ENCODE assay signal across 21 cellular contexts in the genomic region with DNA sequence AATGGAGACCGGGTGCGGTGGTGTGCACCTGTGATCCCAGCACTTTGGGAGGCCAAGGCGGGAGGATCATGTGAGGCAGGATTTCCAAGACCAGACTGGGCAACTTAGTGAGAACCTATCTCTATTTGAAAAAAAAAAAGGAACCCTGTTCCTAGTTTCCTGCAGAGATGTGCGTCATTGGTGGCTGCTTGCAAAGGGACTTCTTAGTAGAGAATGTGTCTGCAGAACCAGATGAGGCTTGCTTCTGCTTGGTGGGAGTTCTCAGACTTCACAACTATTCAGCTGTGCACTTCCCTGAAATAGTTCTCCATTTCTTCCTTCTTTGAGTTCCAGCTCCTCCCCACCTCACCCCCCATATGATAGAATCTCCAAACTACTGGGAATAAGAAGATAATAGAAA. TPM values are rescaled to one million over a fixed set of nuclear protein-coding genes. Genes with fewer than 3 reads are reported as not detected.
DNase-seq lines count a peak whose midpoint lies in the region; ATAC-seq and TF ChIP-seq lines count a peak whose summit lies in the region.
"Had no signal": no experiment of that assay in that cellular context is flagged by ENCODE, and none has a peak within 500 bp of the region (broad histone marks: within the 10 kb centered on the region; RNA-seq: fewer than 3 reads in every experiment).

No MANE protein-coding gene starts in this region.

- no peak for ATAC-seq in activated CD8-positive, alpha-beta T cell treated with anti-CD3 and anti-CD28 coated beads, Interleukin-2, amount 10 ng/mL, durations not matched to agents 7 days and 5 days
- ATAC-seq in activated CD8-positive, alpha-beta T cell treated with anti-CD3 and anti-CD28 coated beads for 36 hours = no peak
- ATAC-seq in left lung = peak; percentile 55
- ATAC-seq in sciatic nerve = peak; percentile 61

- no peak for TF ChIP-seq CTCF in activated CD8-positive, alpha-beta T cell treated with anti-CD3 and anti-CD28 coated beads for 36 hours (IDR thresholded peaks at IDR 0.05)
- TF ChIP-seq CTCF in left lung (IDR thresholded peaks at IDR 0.05) (no peak), neural progenitor cell (IDR thresholded peaks at IDR 0.05) (no peak)

- no peak for DNase-seq in activated CD8-positive, alpha-beta T cell treated with anti-CD3 and anti-CD28 coated beads, Interleukin-2, amount 10 ng/mL, durations not matched to agents 7 days and 5 days
- no peak for DNase-seq in activated CD8-positive, alpha-beta T cell treated with anti-CD3 and anti-CD28 coated beads for 36 hours
- DNase-seq in activated T-helper 1 cell treated with anti-CD3 and anti-CD28 coated beads, Interleukin-12 subunit alpha, Interleukin-12 subunit beta, Interleukin-2, Interleukin-4 antibody, amounts not matched to agents 30 ng/mL and 10 ng/mL and 1 ng/mL, durations not matched to agents 14 hours and 24 hours and 36 hours (ENCODE audit: low spot score) = no peak
- DNase-seq in left lung = peak in 1 of 2 donors; percentile 50
- no peak for DNase-seq in sciatic nerve (ENCODE audit: low spot score)
- no peak for DNase-seq in neural progenitor cell (ENCODE audit: low spot score)
- DNase-seq in NOMO-1 treated with dmso at 0.1 percent for 144 hours (lab: John Stamatoyannopoulos, UW; ENCODE audit: unreplicated experiment) = no peak
- DNase-seq in CD4-positive, alpha-beta memory T cell = no peak
- DNase-seq: Calu3; CD8-positive, alpha-beta memory T cell; DMS153; H7; NCI-H1417; NCI-H1694 treated with DMSO at 0.1 percent for 48 hours; NCI-H2081 treated with DMSO at 0.1 percent for 48 hours; NCI-H446 treated with DMSO at 0.1 percent for 48 hours; NCI-H526 treated with DMSO at 0.1 percent for 48 hours; SHP77 had no signal

- H3K79me2 ChIP-seq in neural progenitor cell (ENCODE audit: low read depth) = no peaks in the 10 kb centered on the region

- H3K27me3 ChIP-seq in left lung (no peaks in the 10 kb centered on the region), neural progenitor cell (no peaks in the 10 kb centered on the region)
- H3K27me3 ChIP-seq in CD4-positive, alpha-beta memory T cell (ENCODE audit: insufficient read depth, low read length) = no peaks in the 10 kb centered on the region
- H3K27me3 ChIP-seq: BLaER1 treated with 17β-estradiol and CSF1 and Interleukin-3, amounts not matched to agents 10 nM and 100 nM had no signal

- no peak overlapping the region for H3K4me3 ChIP-seq in left lung
- H3K4me3 ChIP-seq in neural progenitor cell = no peak overlapping the region
- H3K4me3 ChIP-seq in CD4-positive, alpha-beta memory T cell (ENCODE audit: low read length in 2 of 2) = no peak overlapping the region
- H3K4me3 ChIP-seq: BLaER1 treated with 17β-estradiol and CSF1 and Interleukin-3, amounts not matched to agents 10 nM and 100 nM had no signal

- no peak overlapping the region for H3K4me3 Mint-ChIP-seq in activated CD8-positive, alpha-beta T cell treated with anti-CD3 and anti-CD28 coated beads, Interleukin-2, amount 10 ng/mL, durations not matched to agents 7 days and 5 days
- no peak overlapping the region for H3K4me3 Mint-ChIP-seq in activated CD8-positive, alpha-beta T cell treated with anti-CD3 and anti-CD28 coated beads for 36 hours
- H3K4me3 Mint-ChIP-seq in activated T-helper 1 cell treated with anti-CD3 and anti-CD28 coated beads, Interleukin-12 subunit alpha, Interleukin-12 subunit beta, Interleukin-2, Interleukin-4 antibody, amounts not matched to agents 30 ng/mL and 10 ng/mL and 1 ng/mL, durations not matched to agents 14 hours and 24 hours and 36 hours = no peak overlapping the region
- H3K4me3 Mint-ChIP-seq in neural progenitor cell = no peak overlapping the region
- H3K4me3 Mint-ChIP-seq in CD4-positive, alpha-beta memory T cell = no peak overlapping the region
- H3K4me3 Mint-ChIP-seq: CD8-positive, alpha-beta memory T cell; IgD-negative memory B cell had no signal

- H3F3A ChIP-seq in neural progenitor cell (ENCODE audit: low read depth) = no peaks in the 10 kb centered on the region

- H3K27ac Mint-ChIP-seq in activated CD8-positive, alpha-beta T cell treated with anti-CD3 and anti-CD28 coated beads, Interleukin-2, amount 10 ng/mL, durations not matched to agents 7 days and 5 days = peak overlapping the region; percentile 43
- no peak overlapping the region for H3K27ac Mint-ChIP-seq in activated CD8-positive, alpha-beta T cell treated with anti-CD3 and anti-CD28 coated beads for 36 hours
- peak overlapping the region; percentile 11 for H3K27ac Mint-ChIP-seq in activated T-helper 1 cell treated with anti-CD3 and anti-CD28 coated beads, Interleukin-12 subunit alpha, Interleukin-12 subunit beta, Interleukin-2, Interleukin-4 antibody, amounts not matched to agents 30 ng/mL and 10 ng/mL and 1 ng/mL, durations not matched to agents 14 hours and 24 hours and 36 hours
- H3K27ac Mint-ChIP-seq in neural progenitor cell = no peak overlapping the region
- H3K27ac Mint-ChIP-seq in CD4-positive, alpha-beta memory T cell = peak overlapping the region in 1 of 7 donors; percentile 4
- H3K27ac Mint-ChIP-seq: CD8-positive, alpha-beta memory T cell; IgD-negative memory B cell had no signal

- H3K36me3 ChIP-seq in left lung (peaks cover 4 to 80% of the 10 kb centered on the region in 2 donors), neural progenitor cell (no peaks in the 10 kb centered on the region)
- H3K36me3 ChIP-seq in CD4-positive, alpha-beta memory T cell (ENCODE audit: insufficient read depth, low read length) = peaks cover 46% of the 10 kb centered on the region

- intact Hi-C loops in activated CD8-positive, alpha-beta T cell treated with anti-CD3 and anti-CD28 coated beads for 36 hours (cut with micrococcal nuclease) = no loop called here
- intact Hi-C loops in activated T-helper 1 cell treated with anti-CD3 and anti-CD28 coated beads, Interleukin-12 subunit alpha, Interleukin-12 subunit beta, Interleukin-2, Interleukin-4 antibody, amounts not matched to agents 30 ng/mL and 10 ng/mL and 1 ng/mL, durations not matched to agents 14 hours and 24 hours and 36 hours (cut with micrococcal nuclease) = no loop called here
- intact Hi-C loops in left lung (cut with DNase I) = no loop called here
- intact Hi-C loops in sciatic nerve (cut with DNase I) = loop anchor here (5.0 kb wide), 1 partner anchor 208 kb away; no protein-coding TSS in a partner anchor
- intact Hi-C loops in CD4-positive, alpha-beta memory T cell (cut with micrococcal nuclease) = no loop called here

- CTCF ChIA-PET in activated CD8-positive, alpha-beta T cell treated with anti-CD3 and anti-CD28 coated beads, Interleukin-2, amount 10 ng/mL, durations not matched to agents 7 days and 5 days (lab: Charles Lee) = no interaction called here
- CTCF ChIA-PET in activated CD8-positive, alpha-beta T cell treated with anti-CD3 and anti-CD28 coated beads for 36 hours (lab: Charles Lee) = no interaction called here
- CTCF ChIA-PET in CD4-positive, alpha-beta memory T cell (lab: Charles Lee; ENCODE audit: partially characterized antibody) = no interaction called here

- H3K4me1 Mint-ChIP-seq in activated CD8-positive, alpha-beta T cell treated with anti-CD3 and anti-CD28 coated beads, Interleukin-2, amount 10 ng/mL, durations not matched to agents 7 days and 5 days (ENCODE audit: low read depth) = no peaks in the 10 kb centered on the region
- H3K4me1 Mint-ChIP-seq in activated CD8-positive, alpha-beta T cell treated with anti-CD3 and anti-CD28 coated beads for 36 hours (ENCODE audit: low read depth) = no peaks in the 10 kb centered on the region
- H3K4me1 Mint-ChIP-seq in activated T-helper 1 cell treated with anti-CD3 and anti-CD28 coated beads, Interleukin-12 subunit alpha, Interleukin-12 subunit beta, Interleukin-2, Interleukin-4 antibody, amounts not matched to agents 30 ng/mL and 10 ng/mL and 1 ng/mL, durations not matched to agents 14 hours and 24 hours and 36 hours (ENCODE audit: low read depth) = peaks cover 8% of the 10 kb centered on the region
- H3K4me1 Mint-ChIP-seq in neural progenitor cell = no peaks in the 10 kb centered on the region
- H3K4me1 Mint-ChIP-seq in CD4-positive, alpha-beta memory T cell = peaks cover 9 to 15% (median 12%) of the 10 kb centered on the region in 4 donors

- H3K4me2 ChIP-seq in neural progenitor cell = no peak overlapping the region
- H3K4me2 ChIP-seq: BLaER1 treated with 17β-estradiol and CSF1 and Interleukin-3, amounts not matched to agents 10 nM and 100 nM had no signal

- no peak overlapping the region for H3K9ac ChIP-seq in neural progenitor cell
- H3K9ac ChIP-seq: BLaER1 treated with 17β-estradiol and CSF1 and Interleukin-3, amounts not matched to agents 10 nM and 100 nM had no signal

- peaks cover 64% of the 10 kb centered on the region for H3K36me3 Mint-ChIP-seq in activated CD8-positive, alpha-beta T cell treated with anti-CD3 and anti-CD28 coated beads, Interleukin-2, amount 10 ng/mL, durations not matched to agents 7 days and 5 days (ENCODE audit: low read depth)
- peaks cover 48% of the 10 kb centered on the region for H3K36me3 Mint-ChIP-seq in activated CD8-positive, alpha-beta T cell treated with anti-CD3 and anti-CD28 coated beads for 36 hours (ENCODE audit: low read depth)
- H3K36me3 Mint-ChIP-seq in activated T-helper 1 cell treated with anti-CD3 and anti-CD28 coated beads, Interleukin-12 subunit alpha, Interleukin-12 subunit beta, Interleukin-2, Interleukin-4 antibody, amounts not matched to agents 30 ng/mL and 10 ng/mL and 1 ng/mL, durations not matched to agents 14 hours and 24 hours and 36 hours (ENCODE audit: low read depth) = peaks cover 57% of the 10 kb centered on the region
- peaks cover 16% of the 10 kb centered on the region for H3K36me3 Mint-ChIP-seq in neural progenitor cell
- H3K36me3 Mint-ChIP-seq in CD4-positive, alpha-beta memory T cell = peaks cover 41 to 79% of the 10 kb centered on the region in 2 donors

- H3K4me1 ChIP-seq in left lung = no peaks in the 10 kb centered on the region
- H3K4me1 ChIP-seq in neural progenitor cell = no peaks in the 10 kb centered on the region
- no peaks in the 10 kb centered on the region for H3K4me1 ChIP-seq in CD4-positive, alpha-beta memory T cell (ENCODE audit: insufficient read depth, low read length)
- H3K4me1 ChIP-seq: BLaER1 treated with 17β-estradiol and CSF1 and Interleukin-3, amounts not matched to agents 10 nM and 100 nM had no signal

- H3K27ac ChIP-seq in left lung = no peak overlapping the region
- H3K27ac ChIP-seq in neural progenitor cell = no peak overlapping the region
- H3K27ac ChIP-seq in CD4-positive, alpha-beta memory T cell (ENCODE audit: low read depth, low read length) = no peak overlapping the region
- H3K27ac ChIP-seq: 22Rv1; BLaER1 treated with 17β-estradiol and CSF1 and Interleukin-3, amounts not matched to agents 10 nM and 100 nM had no signal

- no peaks in the 10 kb centered on the region for H4K20me1 ChIP-seq in neural progenitor cell (ENCODE audit: low read depth)

- H3K9me3 Mint-ChIP-seq in activated CD8-positive, alpha-beta T cell treated with anti-CD3 and anti-CD28 coated beads, Interleukin-2, amount 10 ng/mL, durations not matched to agents 7 days and 5 days (ENCODE audit: insufficient read depth) = no peaks in the 10 kb centered on the region
- no peaks in the 10 kb centered on the region for H3K9me3 Mint-ChIP-seq in activated CD8-positive, alpha-beta T cell treated with anti-CD3 and anti-CD28 coated beads for 36 hours
- no peaks in the 10 kb centered on the region for H3K9me3 Mint-ChIP-seq in activated T-helper 1 cell treated with anti-CD3 and anti-CD28 coated beads, Interleukin-12 subunit alpha, Interleukin-12 subunit beta, Interleukin-2, Interleukin-4 antibody, amounts not matched to agents 30 ng/mL and 10 ng/mL and 1 ng/mL, durations not matched to agents 14 hours and 24 hours and 36 hours
- H3K9me3 Mint-ChIP-seq in neural progenitor cell = no peaks in the 10 kb centered on the region
- no peaks in the 10 kb centered on the region for H3K9me3 Mint-ChIP-seq in CD4-positive, alpha-beta memory T cell
- H3K9me3 Mint-ChIP-seq: CD8-positive, alpha-beta memory T cell; IgD-negative memory B cell had no signal

- POLR2A ChIA-PET in activated CD8-positive, alpha-beta T cell treated with anti-CD3 and anti-CD28 coated beads, Interleukin-2, amount 10 ng/mL, durations not matched to agents 7 days and 5 days (lab: Charles Lee) = no interaction called here
- POLR2A ChIA-PET in activated CD8-positive, alpha-beta T cell treated with anti-CD3 and anti-CD28 coated beads for 36 hours (lab: Charles Lee) = interaction anchor here (0.7 kb wide), 1 partner anchor 335 kb away, joined by 3 read pairs; no protein-coding TSS in a partner anchor
- POLR2A ChIA-PET in CD4-positive, alpha-beta memory T cell (lab: Charles Lee; ENCODE audit: partially characterized antibody) = no interaction called here

- H2AFZ ChIP-seq in neural progenitor cell (replicated peaks) = no peak overlapping the region

- H3K27me3 Mint-ChIP-seq in activated CD8-positive, alpha-beta T cell treated with anti-CD3 and anti-CD28 coated beads, Interleukin-2, amount 10 ng/mL, durations not matched to agents 7 days and 5 days (ENCODE audit: low read depth) = no peaks in the 10 kb centered on the region
- H3K27me3 Mint-ChIP-seq in activated CD8-positive, alpha-beta T cell treated with anti-CD3 and anti-CD28 coated beads for 36 hours = no peaks in the 10 kb centered on the region
- no peaks in the 10 kb centered on the region for H3K27me3 Mint-ChIP-seq in activated T-helper 1 cell treated with anti-CD3 and anti-CD28 coated beads, Interleukin-12 subunit alpha, Interleukin-12 subunit beta, Interleukin-2, Interleukin-4 antibody, amounts not matched to agents 30 ng/mL and 10 ng/mL and 1 ng/mL, durations not matched to agents 14 hours and 24 hours and 36 hours (ENCODE audit: insufficient read depth)
- peaks cover 2% of the 10 kb centered on the region for H3K27me3 Mint-ChIP-seq in neural progenitor cell (ENCODE audit: insufficient read depth, low read depth)
- no peaks in the 10 kb centered on the region for H3K27me3 Mint-ChIP-seq in CD4-positive, alpha-beta memory T cell
- H3K27me3 Mint-ChIP-seq: CD8-positive, alpha-beta memory T cell; IgD-negative memory B cell had no signal

- H3K9me3 ChIP-seq in left lung (no peaks in the 10 kb centered on the region), neural progenitor cell (ENCODE audit: low read depth) (no peaks in the 10 kb centered on the region)
- H3K9me3 ChIP-seq in CD4-positive, alpha-beta memory T cell (ENCODE audit: control insufficient read depth in 1 of 2, low read length in 2 of 2) = no peaks in the 10 kb centered on the region
- H3K9me3 ChIP-seq: BLaER1 treated with 17β-estradiol and CSF1 and Interleukin-3, amounts not matched to agents 10 nM and 100 nM had no signal

RNA-seq across cellular contexts. Expression of gene ZCCHC2, which starts 22.3 kb away (rescaled TPM):
- 10 to 100 TPM; 45.5 to 46.4 TPM for total RNA-seq in activated CD8-positive, alpha-beta T cell treated with anti-CD3 and anti-CD28 coated beads, Interleukin-2, amount 10 ng/mL, durations not matched to agents 7 days and 5 days
- total RNA-seq in activated CD8-positive, alpha-beta T cell treated with anti-CD3 and anti-CD28 coated beads for 36 hours = 10 to 100 TPM; 31.7 to 33.4 TPM
- 55.7 and 58.8 TPM in 2 replicates for total RNA-seq in activated T-helper 1 cell treated with anti-CD3 and anti-CD28 coated beads, Interleukin-12 subunit alpha, Interleukin-12 subunit beta, Interleukin-2, Interleukin-4 antibody, amounts not matched to agents 30 ng/mL and 10 ng/mL and 1 ng/mL, durations not matched to agents 14 hours and 24 hours and 36 hours
- 10 to 100 TPM; 25.1 to 34.5 TPM for total RNA-seq in left lung
- 35.5 TPM for total RNA-seq in sciatic nerve
- 5.5 and 8.9 TPM in 2 replicates for total RNA-seq in neural progenitor cell (ENCODE audit: low replicate concordance)
- 10 to 100 TPM; 51.7 to 52.2 TPM for total RNA-seq in CD4-positive, alpha-beta memory T cell
- 1 to 10 TPM; 1.2 to 2.2 TPM for polyA plus RNA-seq in CD4-positive, alpha-beta memory T cell

Comparison
In these comparisons a context has a peak if more than half of its experiments do, and no peak if none do; other contexts are left out.
1. H3K27ac Mint-ChIP-seq: peak in activated CD8-positive, alpha-beta T cell treated with anti-CD3 and anti-CD28 coated beads, Interleukin-2, amount 10 ng/mL, durations not matched to agents 7 days and 5 days (single experiment) and activated T-helper 1 cell treated with anti-CD3 and anti-CD28 coated beads, Interleukin-12 subunit alpha, Interleukin-12 subunit beta, Interleukin-2, Interleukin-4 antibody, amounts not matched to agents 30 ng/mL and 10 ng/mL and 1 ng/mL, durations not matched to agents 14 hours and 24 hours and 36 hours (single experiment); none in activated CD8-positive, alpha-beta T cell treated with anti-CD3 and anti-CD28 coated beads for 36 hours (single experiment) and neural progenitor cell (single experiment).
2. ATAC-seq: peak in left lung (single experiment) and sciatic nerve (single experiment); none in activated CD8-positive, alpha-beta T cell treated with anti-CD3 and anti-CD28 coated beads, Interleukin-2, amount 10 ng/mL, durations not matched to agents 7 days and 5 days (single experiment) and activated CD8-positive, alpha-beta T cell treated with anti-CD3 and anti-CD28 coated beads for 36 hours (single experiment).